In genomic region chr18:12990977-12991838, GRCh38 we compare ENCODE assay signal across 8 cellular contexts.
A peak's percentile ranks its signal among the peaks of the same experiment; 100 is the strongest.
DNase-seq lines count a peak whose midpoint lies in the region; ATAC-seq and TF ChIP-seq lines count a peak whose summit lies in the region.

Gene CEP192, plus strand, starts transcription at chr18:12991362. Its CDS starts 8,063 bp downstream, at chr18:12999425.

- no peak for TF ChIP-seq CTCF in AG09309 (IDR thresholded peaks at IDR 0.05; ENCODE audit: control insufficient read depth, insufficient read depth, low read depth, low read length, missing control alignments)

- no peaks in the 10 kb centered on the region for H3K9me3 Mint-ChIP-seq in central memory CD8-positive, alpha-beta T cell

- H3K27ac Mint-ChIP-seq in central memory CD8-positive, alpha-beta T cell (ENCODE audit: low read depth), result peak within 1 kb of the TSS; percentile 31

- H3K27me3 Mint-ChIP-seq in central memory CD8-positive, alpha-beta T cell, result no peaks in the 10 kb centered on the region

- H3K4me1 Mint-ChIP-seq in central memory CD8-positive, alpha-beta T cell, result peaks cover 32% of the 10 kb centered on the region

- ATAC-seq in GM19023 (IDR thresholded peaks at IDR 0.05; ENCODE audit: unreplicated experiment) (peak; percentile 88), HG03280 (IDR thresholded peaks at IDR 0.05; ENCODE audit: unreplicated experiment) (peak; percentile 92)
- peak; percentile 94 for ATAC-seq in central memory CD8-positive, alpha-beta T cell (replicated peaks; ENCODE audit: extremely low read depth, poor library complexity, severe bottlenecking)

- peak within 1 kb of the TSS; percentile 72 for H3K4me3 ChIP-seq in AG09309 (ENCODE audit: control insufficient read depth, low read depth, low read length)

- peaks cover 23% of the 10 kb centered on the region for H3K36me3 Mint-ChIP-seq in central memory CD8-positive, alpha-beta T cell (ENCODE audit: insufficient read depth)

- peak within 1 kb of the TSS; percentile 94 for H3K4me3 Mint-ChIP-seq in central memory CD8-positive, alpha-beta T cell

- DNase-seq in AG09309 (ENCODE audit: low read depth), result peak; percentile 93
- peak; percentile 95 for DNase-seq in NCI-H345 treated with DMSO at 0.1 percent for 48 hours (lab: John Stamatoyannopoulos, UW; ENCODE audit: unreplicated experiment)
- DNase-seq in activated CD4-positive, CD25-positive, alpha-beta regulatory T cell (lab: John Stamatoyannopoulos, UW), result peak; percentile 90 to 94 (median 92)
- DNase-seq in central memory CD8-positive, alpha-beta T cell (ENCODE audit: low spot score in 2 of 2), result peak; percentile 95 to 98
- DNase-seq in iris pigment epithelial cell (ENCODE audit: low read depth), result peak; percentile 99
- DNase-seq in stimulated activated CD4-positive, alpha-beta T cell treated with anti-CD3 and anti-CD28 coated beads, Interleukin-12 subunit alpha, Interleukin-12 subunit beta, amount 100 ng/mL, for 24 hours (ENCODE audit: low read depth in 2 of 2), result peak; percentile 92 to 96

Comparison
In these comparisons a context has a peak if more than half of its experiments do, and no peak if none do; other contexts are left out.
1. Peak in every context shown above with its lines: DNase-seq, ATAC-seq and H3K4me3 ChIP-seq.